14 cellular contexts compared by ENCODE assay signal in the genomic region with DNA sequence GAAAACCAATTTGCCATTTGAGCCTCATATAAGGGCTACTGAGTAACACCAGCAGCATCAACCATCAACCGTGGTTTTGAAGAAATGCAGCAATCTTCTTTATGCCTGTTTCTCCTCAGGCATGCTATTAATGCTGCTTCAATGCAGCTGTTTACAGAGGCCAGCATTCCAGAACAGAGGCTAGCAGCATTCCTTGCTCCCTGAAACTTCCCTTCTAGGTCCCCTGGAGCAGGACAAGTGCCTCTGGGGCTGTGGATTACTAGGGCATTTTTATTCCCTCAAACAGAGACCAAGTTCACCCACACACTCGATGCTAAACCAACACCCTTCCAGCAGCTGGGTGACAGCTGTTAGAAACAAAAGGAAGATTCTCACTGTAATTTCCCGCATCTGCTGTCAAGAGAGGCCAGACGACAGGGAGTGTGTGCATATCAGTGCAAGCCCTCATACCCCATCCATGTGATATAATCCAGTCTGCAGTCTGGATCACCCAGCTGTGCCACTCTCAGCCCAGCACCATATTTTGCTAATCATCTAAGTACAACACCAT. TPM values are rescaled to one million over a fixed set of nuclear protein-coding genes. Genes with fewer than 3 reads are reported as not detected.
DNase-seq lines count a peak whose midpoint lies in the region; ATAC-seq and TF ChIP-seq lines count a peak whose summit lies in the region.
"Had no signal": no experiment of that assay in that cellular context is flagged by ENCODE, and none has a peak within 500 bp of the region (broad histone marks: within the 10 kb centered on the region; RNA-seq: fewer than 3 reads in every experiment).

No MANE protein-coding gene starts in this region.

- H3K27me3 ChIP-seq in thyroid gland = no peaks in the 10 kb centered on the region
- no peaks in the 10 kb centered on the region for H3K27me3 ChIP-seq in Caco-2 (replicated peaks; ENCODE audit: control insufficient read depth, insufficient read depth, low read length)
- H3K27me3 ChIP-seq: esophagus squamous epithelium had no signal

- peak overlapping the region; percentile 8; the same call in 1 of the 2 replicates for H3K27ac Mint-ChIP-seq in WTC11
- no peak overlapping the region for H3K27ac Mint-ChIP-seq in Caco-2 (ENCODE audit: unreplicated experiment)
- H3K27ac Mint-ChIP-seq: activated CD4-positive, alpha-beta memory T cell treated with anti-CD3 and anti-CD28 coated beads for 36 hours had no signal

- no peaks in the 10 kb centered on the region for H3K9me3 Mint-ChIP-seq in WTC11
- H3K9me3 Mint-ChIP-seq in Caco-2 (ENCODE audit: unreplicated experiment) = no peaks in the 10 kb centered on the region
- H3K9me3 Mint-ChIP-seq: activated CD4-positive, alpha-beta memory T cell treated with anti-CD3 and anti-CD28 coated beads for 36 hours; naive B cell had no signal

- intact Hi-C loops in thyroid gland (cut with DNase I) (no loop called here), Caco-2 (cut with micrococcal nuclease; ENCODE audit: unreplicated experiment) (no loop called here)

- H3K4me1 ChIP-seq in thyroid gland (peaks cover 10% of the 10 kb centered on the region in 2 donors), Caco-2 (no peaks in the 10 kb centered on the region)

- no peak for TF ChIP-seq POLR2A in thyroid gland (IDR thresholded peaks at IDR 0.05)

- POLR2A ChIA-PET in WTC11 (lab: Charles Lee) = no interaction called here
- POLR2A ChIA-PET in Caco-2 (lab: Charles Lee) = no interaction called here

- TF ChIP-seq CTCF in WTC11 (IDR thresholded peaks at IDR 0.05) (no peak), thyroid gland (IDR thresholded peaks at IDR 0.05) (no peak), Caco-2 (IDR thresholded peaks at IDR 0.05; ENCODE audit: insufficient read depth in 1 of 2, low read depth in 1 of 2, low read length in 1 of 2, severe bottlenecking in 1 of 2, unreplicated experiment in 1 of 2) (no peak)

- H3K4me1 Mint-ChIP-seq in WTC11 (peaks cover 10% of the 10 kb centered on the region), Caco-2 (ENCODE audit: low read depth, unreplicated experiment) (no peaks in the 10 kb centered on the region)

- H3K36me3 Mint-ChIP-seq in WTC11 = no peaks in the 10 kb centered on the region
- no peaks in the 10 kb centered on the region for H3K36me3 Mint-ChIP-seq in Caco-2 (ENCODE audit: insufficient read depth, unreplicated experiment)
- H3K36me3 Mint-ChIP-seq: activated CD4-positive, alpha-beta memory T cell treated with anti-CD3 and anti-CD28 coated beads for 36 hours; naive B cell had no signal

- no peak overlapping the region for H3K4me3 Mint-ChIP-seq in WTC11
- no peak overlapping the region for H3K4me3 Mint-ChIP-seq in Caco-2 (ENCODE audit: unreplicated experiment)
- H3K4me3 Mint-ChIP-seq: activated CD4-positive, alpha-beta memory T cell treated with anti-CD3 and anti-CD28 coated beads for 36 hours; naive B cell had no signal

- H3K9me3 ChIP-seq in thyroid gland (no peaks in the 10 kb centered on the region), Caco-2 (no peaks in the 10 kb centered on the region)
- H3K9me3 ChIP-seq: esophagus squamous epithelium, thoracic aorta had no signal

- 32 to 39% methylated on average over 4 of the region's 4 CpGs for WGBS in thyroid gland, 2 donors

- H3K4me3 ChIP-seq in thyroid gland (replicated peaks in 1 of 3) (no peak overlapping the region), Caco-2 (ENCODE audit: low read depth, low read length) (no peak overlapping the region)
- H3K4me3 ChIP-seq: esophagus squamous epithelium, skin epidermis, thoracic aorta had no signal

- CTCF ChIA-PET in WTC11 (lab: Charles Lee) (interaction anchor here (1.2 to 2.7 kb wide), 3 partner anchors 28 to 46 kb away, joined by 3 to 11 read pairs (median 5); no protein-coding TSS in a partner anchor), Caco-2 (lab: Charles Lee) (no interaction called here)

- no TSS peak for BruUV-seq in Caco-2 (replicated peaks; lab: Mats Ljungman, UMichigan)

- no peaks in the 10 kb centered on the region for H3K27me3 Mint-ChIP-seq in WTC11 (ENCODE audit: low read depth)
- peaks cover 5% of the 10 kb centered on the region for H3K27me3 Mint-ChIP-seq in Caco-2 (ENCODE audit: insufficient read depth, unreplicated experiment)
- H3K27me3 Mint-ChIP-seq: naive B cell had no signal

- peak; percentile 11 for DNase-seq in DMS53 (lab: John Stamatoyannopoulos, UW)
- DNase-seq in DMS53 treated with DMSO at 0.1 percent for 48 hours (lab: John Stamatoyannopoulos, UW; ENCODE audit: unreplicated experiment) = no peak
- no peak for DNase-seq in WTC11 (ENCODE audit: low spot score)
- peak; percentile 85 for DNase-seq in islet precursor cell
- DNase-seq in thyroid gland = peak in 1 of 2 donors; percentile 33
- DNase-seq in Caco-2 = no peak
- no peak for DNase-seq in central memory CD4-positive, alpha-beta T cell
- DNase-seq: 8988T; activated CD4-positive, alpha-beta memory T cell treated with anti-CD3 and anti-CD28 coated beads for 36 hours; esophagus squamous epithelium; naive B cell had no signal

- ATAC-seq in WTC11 (peak; percentile 82), HG03095 (IDR thresholded peaks at IDR 0.05; ENCODE audit: unreplicated experiment) (no peak)

- peak overlapping the region in 2 of 3 donors; percentile 6 to 67 for H3K27ac ChIP-seq in thyroid gland
- H3K27ac ChIP-seq: esophagus squamous epithelium, skin epidermis, thoracic aorta had no signal

- H3K36me3 ChIP-seq in thyroid gland = no peaks in the 10 kb centered on the region
- H3K36me3 ChIP-seq in Caco-2 (ENCODE audit: control insufficient read depth, insufficient read depth, low read length) = no peaks in the 10 kb centered on the region
- H3K36me3 ChIP-seq: esophagus squamous epithelium, thoracic aorta had no signal

TF ChIP-seq in WTC11, 78 proteins besides CTCF, POLR2A, EP300 and RAD21:
- TF ChIP-seq GTF2I (CRISPR knock-in tag; conservative IDR thresholded peaks at IDR 0.05) (no peak), TEAD4 (CRISPR knock-in tag; IDR thresholded peaks at IDR 0.05) (no peak), RORB (CRISPR knock-in tag; IDR thresholded peaks at IDR 0.05) (no peak), ZNF232 (CRISPR knock-in tag; IDR thresholded peaks at IDR 0.05) (no peak)
- TF ChIP-seq, protein P1, sequence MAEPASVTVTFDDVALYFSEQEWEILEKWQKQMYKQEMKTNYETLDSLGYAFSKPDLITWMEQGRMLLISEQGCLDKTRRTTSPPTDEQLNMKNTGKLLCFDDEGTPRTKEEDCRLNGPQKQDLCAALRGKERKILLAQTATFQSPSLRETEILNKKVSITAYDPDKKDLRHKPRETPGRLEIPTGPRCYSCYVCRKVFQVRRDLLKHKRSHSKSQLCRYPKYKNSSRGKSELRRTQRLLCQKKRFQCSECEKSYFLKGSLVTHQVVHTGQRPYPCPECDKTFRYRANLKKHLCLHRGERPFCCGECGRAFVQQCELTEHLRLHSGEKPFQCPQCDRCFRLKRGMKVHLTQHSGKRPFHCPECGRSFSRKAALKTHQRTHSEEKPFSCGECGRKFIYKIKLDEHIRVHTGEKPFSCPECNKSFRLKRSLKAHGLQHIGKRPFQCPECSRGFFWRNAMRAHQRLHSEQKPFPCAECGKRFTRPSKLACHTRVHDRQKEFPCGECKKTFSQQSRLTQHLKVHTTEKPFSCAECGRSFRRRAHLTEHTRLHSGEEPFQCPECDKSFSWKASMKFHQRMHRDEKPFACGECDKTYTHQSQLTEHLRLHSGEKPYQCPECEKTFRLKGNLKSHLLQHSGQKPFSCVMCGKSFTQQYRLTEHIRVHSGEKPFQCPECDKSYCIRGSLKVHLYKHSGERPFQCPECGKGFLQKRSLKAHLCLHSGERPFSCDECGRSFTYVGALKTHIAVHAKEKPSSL (CRISPR knock-in tag; conservative IDR thresholded peaks at IDR 0.05) = no peak

RNA-seq across cellular contexts. Expression of gene HOMER2, which starts 57.5 kb away (rescaled TPM):
- total RNA-seq in WTC11 (2021) (11.7 to 17.4 TPM (median 12.1 TPM) in 3 replicates), thyroid gland (100 to 1,000 TPM in 2 of 4 donors, 10 to 100 TPM in 2; 89.1 to 211 (median 122) TPM), Caco-2 (2022) (5.0 and 5.5 TPM in 2 replicates)

Comparison
In these comparisons a context has a peak if more than half of its experiments do, and no peak if none do; other contexts are left out.
1. DNase-seq: peak in DMS53 (single experiment) and islet precursor cell (single experiment); none in DMS53 treated with DMSO at 0.1 percent for 48 hours (single experiment), WTC11 (single experiment), Caco-2 (0 of 2) and central memory CD4-positive, alpha-beta T cell (single experiment).